ENCODE assay signal across 1 cellular context in genomic region chr22:43263645-43264514, GRCh38.
A peak's percentile ranks its signal among the peaks of the same experiment; 100 is the strongest.
TF ChIP-seq lines count a peak whose summit lies in the region.

No MANE protein-coding gene starts in this region.

TF ChIP-seq in HEK293, 187 proteins besides CTCF, POLR2A, EP300 and RAD21 (continued from another document):
- TF ChIP-seq ZNF76 (tag by site-specific recombination; IDR thresholded peaks at IDR 0.05; ENCODE audit: borderline replicate concordance, low read depth) (no peak), ZNF768 (tag by site-specific recombination; IDR thresholded peaks at IDR 0.05) (no peak), ZSCAN4 (tag by site-specific recombination; IDR thresholded peaks at IDR 0.05) (no peak), KLF1 (tag by site-specific recombination; IDR thresholded peaks at IDR 0.05) (peak; percentile 53), ZNF623 (tag by site-specific recombination; IDR thresholded peaks at IDR 0.05) (no peak), TRIM28 (IDR thresholded peaks at IDR 0.05; ENCODE audit: borderline replicate concordance, low read length) (peak; percentile 63; the same call in 1 of the 2 replicates), ZNF510 (tag by site-specific recombination; IDR thresholded peaks at IDR 0.05; ENCODE audit: insufficient replicate concordance) (no peak), ZNF560 (tag by site-specific recombination; IDR thresholded peaks at IDR 0.05; ENCODE audit: borderline replicate concordance) (no peak), BCL11A (tag by site-specific recombination; IDR thresholded peaks at IDR 0.05; ENCODE audit: low read depth) (0 out of 2 replicates have a peak, but pooled peaks have one; percentile 27), PRDM1 (tag by site-specific recombination; IDR thresholded peaks at IDR 0.05) (0 out of 2 replicates have a peak, but pooled peaks have one; percentile 23), ZNF792 (tag by site-specific recombination; IDR thresholded peaks at IDR 0.05) (no peak), ZNF366 (tag by site-specific recombination; conservative IDR thresholded peaks at IDR 0.05) (0 out of 2 replicates have a peak, but pooled peaks have one; percentile 23), ZNF266 (tag by site-specific recombination; IDR thresholded peaks at IDR 0.05; ENCODE audit: low read depth) (no peak), ZNF362 (tag by site-specific recombination; IDR thresholded peaks at IDR 0.05) (no peak), FEZF1 (tag by site-specific recombination; IDR thresholded peaks at IDR 0.05) (no peak; the same call in 1 of the 2 replicates), KLF17 (tag by site-specific recombination; IDR thresholded peaks at IDR 0.05) (peak; percentile 54; the same call in 1 of the 2 replicates), ZNF529 (tag by site-specific recombination; IDR thresholded peaks at IDR 0.05; ENCODE audit: insufficient replicate concordance) (no peak), ZNF335 (tag by site-specific recombination; conservative IDR thresholded peaks at IDR 0.05) (peak; percentile 84), ZBTB1 (tag by site-specific recombination; IDR thresholded peaks at IDR 0.05) (0 out of 2 replicates have a peak, but pooled peaks have one; percentile 33), PRDM10 (tag by site-specific recombination; IDR thresholded peaks at IDR 0.05) (peak; percentile 58; the same call in 1 of the 2 replicates), ZNF239 (tag by site-specific recombination; IDR thresholded peaks at IDR 0.05) (no peak), ZNF18 (tag by site-specific recombination; IDR thresholded peaks at IDR 0.05) (peak; percentile 93), ZEB2 (tag by site-specific recombination; IDR thresholded peaks at IDR 0.05) (peak; percentile 85), ZNF24 (tag by site-specific recombination; IDR thresholded peaks at IDR 0.05) (peak; percentile 44; the same call in 1 of the 2 replicates), ZNF660 (tag by site-specific recombination; IDR thresholded peaks at IDR 0.05) (peak; percentile 89), ZBTB44 (tag by site-specific recombination; IDR thresholded peaks at IDR 0.05) (peak; percentile 96), ZBTB17 (tag by site-specific recombination; IDR thresholded peaks at IDR 0.05) (peak; percentile 70; the same call in 1 of the 2 replicates), ZNF274 (IDR thresholded peaks at IDR 0.05; ENCODE audit: low read length) (no peak), ZNF274 (tag by site-specific recombination; IDR thresholded peaks at IDR 0.05; ENCODE audit: borderline replicate concordance) (no peak), EGR2 (tag by site-specific recombination; IDR thresholded peaks at IDR 0.05; ENCODE audit: low read depth) (peak; percentile 45; the same call in 1 of the 2 replicates), ZBTB48 (tag by site-specific recombination; IDR thresholded peaks at IDR 0.05) (peak; percentile 80), SP7 (tag by site-specific recombination; IDR thresholded peaks at IDR 0.05) (peak; percentile 85), ZNF571 (tag by site-specific recombination; IDR thresholded peaks at IDR 0.05) (no peak), ZNF639 (tag by site-specific recombination; IDR thresholded peaks at IDR 0.05) (peak; percentile 20; the same call in 1 of the 2 replicates), OSR2 (tag by site-specific recombination; IDR thresholded peaks at IDR 0.05) (peak; percentile 96), ZNF324 (tag by site-specific recombination; IDR thresholded peaks at IDR 0.05) (0 out of 2 replicates have a peak, but pooled peaks have one; percentile 62), ZNF473 (tag by site-specific recombination; IDR thresholded peaks at IDR 0.05) (no peak), ZNF558 (tag by site-specific recombination; IDR thresholded peaks at IDR 0.05) (peak; percentile 22; the same call in 1 of the 2 replicates), ZNF776 (tag by site-specific recombination; IDR thresholded peaks at IDR 0.05; ENCODE audit: borderline replicate concordance) (no peak), SP2 (tag by site-specific recombination; IDR thresholded peaks at IDR 0.05) (peak; percentile 15; the same call in 1 of the 2 replicates), INSM2 (tag by site-specific recombination; IDR thresholded peaks at IDR 0.05) (0 out of 2 replicates have a peak, but pooled peaks have one; percentile 32), PRDM4 (tag by site-specific recombination; IDR thresholded peaks at IDR 0.05) (no peak), REPIN1 (tag by site-specific recombination; IDR thresholded peaks at IDR 0.05; ENCODE audit: low read depth) (no peak), ZNF341 (tag by site-specific recombination; IDR thresholded peaks at IDR 0.05; ENCODE audit: low read depth) (0 out of 2 replicates have a peak, but pooled peaks have one; percentile 23)
